Comparison of ENCODE assay signal across 25 cellular contexts in genomic region chrY:13615301-13615860, GRCh38.
"Had no signal": no experiment of that assay in that cellular context is flagged by ENCODE, and none has a peak within 500 bp of the region (broad histone marks: within the 10 kb centered on the region; RNA-seq: fewer than 3 reads in every experiment).

No MANE protein-coding gene starts in this region.

- H3K36me3 ChIP-seq: gastroesophageal sphincter, heart left ventricle, left lung, neural progenitor cell, right lobe of liver, tibial artery had no signal

- H2AFZ ChIP-seq: hepatocyte, neural progenitor cell, parathyroid adenoma had no signal

- H3K27me3 Mint-ChIP-seq: naive B cell; progenitor cell of endocrine pancreas; stimulated activated memory B cell treated with anti-CD40 and anti-IgM and Interleukin-4, amounts not matched to agents 10 μg/mL and 1 μg/mL and 100 μg/mL, for 72 hours; type B pancreatic cell had no signal

- H3K27ac ChIP-seq: gastroesophageal sphincter, heart left ventricle, hepatocyte, left lung, neural progenitor cell, parathyroid adenoma, right lobe of liver, testis, tibial artery had no signal

- H3K9me3 ChIP-seq: gastroesophageal sphincter, heart left ventricle, left lung, mucosa of descending colon, right lobe of liver, testis, tibial artery had no signal

- H3K9ac ChIP-seq: neural progenitor cell, parathyroid adenoma had no signal

- H3K36me3 Mint-ChIP-seq: mesothelial cell of epicardium; naive B cell; natural killer cell treated with Interleukin-12 subunit alpha and Interleukin-12 subunit beta and Interleukin-15 and Interleukin-18, amount 100 ng/mL, for 72 hours; neural progenitor cell; stimulated activated memory B cell treated with anti-CD40 and anti-IgM and Interleukin-4, amounts not matched to agents 10 μg/mL and 1 μg/mL and 100 μg/mL, for 72 hours; type B pancreatic cell had no signal

- DNase-seq: cortex of kidney; effector memory CD8-positive, alpha-beta T cell; foreskin fibroblast; heart left ventricle; kidney; left lung; mesenchymal stem cell; mucosa of descending colon; naive B cell; right lobe of liver; stimulated activated CD4-positive, alpha-beta T cell treated with anti-CD3 and anti-CD28 coated beads, Interleukin-4, amount 100 ng/mL, for 4 hours; stimulated activated naive CD8-positive, alpha-beta T cell treated with anti-CD3 and anti-CD28 coated beads, Interleukin-15, Interleukin-2, amounts not matched to agents 100 U/mL and 50 U/mL, for 24 hours; substantia nigra; testis; tibial artery had no signal

- H3K4me3 Mint-ChIP-seq: effector memory CD8-positive, alpha-beta T cell; mesothelial cell of epicardium; naive B cell; natural killer cell treated with Interleukin-12 subunit alpha and Interleukin-12 subunit beta and Interleukin-15 and Interleukin-18, amount 100 ng/mL, for 72 hours; neural progenitor cell; stimulated activated memory B cell treated with anti-CD40 and anti-IgM and Interleukin-4, amounts not matched to agents 10 μg/mL and 1 μg/mL and 100 μg/mL, for 72 hours; type B pancreatic cell had no signal

- H3K4me1 Mint-ChIP-seq: mesothelial cell of epicardium; naive B cell; neural progenitor cell; stimulated activated memory B cell treated with anti-CD40 and anti-IgM and Interleukin-4, amounts not matched to agents 10 μg/mL and 1 μg/mL and 100 μg/mL, for 72 hours had no signal

- H3K4me3 ChIP-seq: gastroesophageal sphincter, heart left ventricle, hepatocyte, left lung, mucosa of descending colon, neural progenitor cell, right lobe of liver, smooth muscle cell, testis, tibial artery had no signal

- H3K4me1 ChIP-seq: gastroesophageal sphincter, heart left ventricle, left lung, neural progenitor cell, parathyroid adenoma, right lobe of liver, testis, tibial artery had no signal

- H3K9me3 Mint-ChIP-seq: effector memory CD8-positive, alpha-beta T cell; mesothelial cell of epicardium; natural killer cell treated with Interleukin-12 subunit alpha and Interleukin-12 subunit beta and Interleukin-15 and Interleukin-18, amount 100 ng/mL, for 72 hours; neural progenitor cell; type B pancreatic cell had no signal

- ATAC-seq: effector memory CD8-positive, alpha-beta T cell; gastroesophageal sphincter; heart left ventricle; left lung; mucosa of descending colon; natural killer cell treated with Interleukin-12 subunit alpha and Interleukin-12 subunit beta and Interleukin-15 and Interleukin-18, amount 100 ng/mL, for 72 hours; right lobe of liver; stimulated activated memory B cell treated with anti-CD40 and anti-IgM and Interleukin-4, amounts not matched to agents 10 μg/mL and 1 μg/mL and 100 μg/mL, for 72 hours; stimulated activated naive CD8-positive, alpha-beta T cell treated with anti-CD3 and anti-CD28 coated beads, Interleukin-15, Interleukin-2, amounts not matched to agents 100 U/mL and 50 U/mL, for 24 hours had no signal

- H3K4me2 ChIP-seq: hepatocyte, neural progenitor cell, smooth muscle cell had no signal

- H3K27ac Mint-ChIP-seq: effector memory CD8-positive, alpha-beta T cell; mesothelial cell of epicardium; naive B cell; natural killer cell treated with Interleukin-12 subunit alpha and Interleukin-12 subunit beta and Interleukin-15 and Interleukin-18, amount 100 ng/mL, for 72 hours; neural progenitor cell; progenitor cell of endocrine pancreas; stimulated activated memory B cell treated with anti-CD40 and anti-IgM and Interleukin-4, amounts not matched to agents 10 μg/mL and 1 μg/mL and 100 μg/mL, for 72 hours; type B pancreatic cell had no signal

- H3K79me2 ChIP-seq: hepatocyte, parathyroid adenoma had no signal

- H3K27me3 ChIP-seq: gastroesophageal sphincter, heart left ventricle, hepatocyte, left lung, neural progenitor cell, right lobe of liver, testis, tibial artery had no signal
